9 cellular contexts compared by ENCODE assay signal in the genomic region with DNA sequence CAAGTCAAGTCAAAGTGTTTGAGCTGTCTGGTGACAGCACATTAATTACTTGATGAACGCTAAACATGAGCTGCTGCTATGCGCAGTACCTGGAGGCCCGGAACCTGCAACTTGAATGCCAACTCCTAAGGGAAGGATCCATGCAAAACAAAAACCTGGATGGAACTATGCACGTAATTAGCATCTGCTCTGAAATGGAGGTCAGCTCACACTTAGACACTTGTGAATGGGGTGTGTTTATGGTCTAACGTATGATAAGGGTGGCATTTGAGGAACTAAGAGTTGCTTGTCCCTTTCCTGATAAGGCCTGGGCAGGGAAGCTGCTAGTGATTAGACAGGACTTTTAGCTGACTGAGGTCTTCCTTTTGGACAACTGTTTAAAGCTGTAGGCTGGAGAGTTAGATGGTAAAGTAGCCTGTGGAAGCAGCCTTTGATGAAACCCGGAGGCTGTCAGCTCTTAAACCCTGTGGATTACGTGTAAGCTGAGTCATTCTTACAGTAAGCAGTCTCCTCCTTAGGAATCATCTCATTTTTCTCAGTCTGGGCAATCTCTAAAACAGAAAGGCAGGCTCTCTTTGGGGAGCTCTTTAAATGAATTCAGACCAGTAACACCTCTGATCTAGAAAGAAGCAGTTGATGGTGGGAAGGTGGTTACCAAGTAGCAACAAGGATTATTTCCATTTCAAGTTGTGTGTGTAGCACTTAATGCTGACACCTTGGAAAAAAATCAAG. TPM values are rescaled to one million over a fixed set of nuclear protein-coding genes. Genes with fewer than 3 reads are reported as not detected.
A peak's percentile ranks its signal among the peaks of the same experiment; 100 is the strongest.
DNase-seq lines count a peak whose midpoint lies in the region; ATAC-seq and TF ChIP-seq lines count a peak whose summit lies in the region.
"Had no signal": no experiment of that assay in that cellular context is flagged by ENCODE, and none has a peak within 500 bp of the region (broad histone marks: within the 10 kb centered on the region; RNA-seq: fewer than 3 reads in every experiment).

No MANE protein-coding gene starts in this region.

- no peaks in the 10 kb centered on the region for H3K27me3 Mint-ChIP-seq in activated T-helper 17 cell treated with anti-CD3 and anti-CD28 coated beads, Interleukin-2, amount 50 U/mL, for 72 hours
- H3K27me3 Mint-ChIP-seq in GM23338 (ENCODE audit: insufficient read depth, low read depth, poor library complexity), result peaks cover 9% of the 10 kb centered on the region

- H4K20me1 ChIP-seq in GM23338 (replicated peaks; ENCODE audit: insufficient read depth), result no peaks in the 10 kb centered on the region

- TF ChIP-seq CTCF in GM23338 (conservative IDR thresholded peaks at IDR 0.05; ENCODE audit: low read depth in 2 of 2), result no peak

- no peaks in the 10 kb centered on the region; the same call in 1 of the 2 replicates for H3K9me2 ChIP-seq in GM23338 (ENCODE audit: insufficient read depth)

- H3K36me3 ChIP-seq in ACC112 (ENCODE audit: insufficient read depth, low read length), result no peaks in the 10 kb centered on the region
- H3K36me3 ChIP-seq in GM23338 (ENCODE audit: insufficient read depth), result no peaks in the 10 kb centered on the region

- peaks cover 12% of the 10 kb centered on the region for H3K4me1 ChIP-seq in ACC112 (ENCODE audit: control insufficient read depth, insufficient read depth, low read length, unreplicated experiment)
- H3K4me1 ChIP-seq in GM23338 (ENCODE audit: insufficient read depth), result peaks cover 8% of the 10 kb centered on the region

- H3K79me2 ChIP-seq in ACC112 (ENCODE audit: control insufficient read depth, insufficient read depth, low read length, unreplicated experiment), result no peaks in the 10 kb centered on the region
- no peaks in the 10 kb centered on the region for H3K79me2 ChIP-seq in GM23338 (replicated peaks; ENCODE audit: insufficient read depth)

- ATAC-seq in activated T-helper 17 cell treated with anti-CD3 and anti-CD28 coated beads, Interleukin-2, amount 50 U/mL, for 72 hours (replicated peaks), result peak; percentile 89
- ATAC-seq in GM19467 (IDR thresholded peaks at IDR 0.05; ENCODE audit: unreplicated experiment) (no peak), GM23338 (no peak)

- 0 out of 2 replicates have a peak overlapping the region, but pooled peaks have one; percentile 7 for H3K27ac ChIP-seq in ACC112 (ENCODE audit: low read depth, low read length)
- no peak overlapping the region for H3K27ac ChIP-seq in GM23338 (ENCODE audit: low read depth)

- H3K4me2 ChIP-seq in GM23338, result no peak overlapping the region

- H3K4me3 Mint-ChIP-seq in activated T-helper 17 cell treated with anti-CD3 and anti-CD28 coated beads, Interleukin-2, amount 50 U/mL, for 72 hours, result peak overlapping the region; percentile 62
- H3K4me3 Mint-ChIP-seq in GM23338, result no peak overlapping the region

- H3K27ac Mint-ChIP-seq in activated T-helper 17 cell treated with anti-CD3 and anti-CD28 coated beads, Interleukin-2, amount 50 U/mL, for 72 hours, result peak overlapping the region; percentile 49
- H3K27ac Mint-ChIP-seq in GM23338, result no peak overlapping the region

- H3F3A ChIP-seq in GM23338 (replicated peaks; ENCODE audit: low read depth), result no peaks in the 10 kb centered on the region

- H2AFZ ChIP-seq in ACC112 (ENCODE audit: low read length, unreplicated experiment) (peak overlapping the region; percentile 19), GM23338 (no peak overlapping the region)

- H3K4me1 Mint-ChIP-seq in activated T-helper 17 cell treated with anti-CD3 and anti-CD28 coated beads, Interleukin-2, amount 50 U/mL, for 72 hours, result peaks cover 63% of the 10 kb centered on the region
- peaks cover 31% of the 10 kb centered on the region for H3K4me1 Mint-ChIP-seq in GM23338

- no peak for DNase-seq in Jurkat, Clone E6-1 (ENCODE audit: low read depth, low spot score)
- peak; percentile 79 for DNase-seq in islet precursor cell
- DNase-seq in GM23338 (ENCODE audit: low spot score), result no peak
- no peak for DNase-seq in NCI-H526 (lab: John Stamatoyannopoulos, UW)
- DNase-seq in HuH-7.5 (ENCODE audit: low spot score), result no peak
- DNase-seq: activated CD8-positive, alpha-beta memory T cell treated with anti-CD3 and anti-CD28 coated beads for 24 hours had no signal

- peaks cover 47% of the 10 kb centered on the region for H3K27me3 ChIP-seq in ACC112 (ENCODE audit: insufficient read depth, low read length)
- H3K27me3 ChIP-seq in GM23338 (ENCODE audit: insufficient read depth), result peaks cover 18% of the 10 kb centered on the region

- H3K4me3 ChIP-seq in ACC112 (ENCODE audit: low read depth, low read length) (no peak overlapping the region), GM23338 (no peak overlapping the region)
- H3K4me3 ChIP-seq in Jurkat, Clone E6-1 (ENCODE audit: low read length), result peak overlapping the region; percentile 39

- H3K36me3 Mint-ChIP-seq in activated T-helper 17 cell treated with anti-CD3 and anti-CD28 coated beads, Interleukin-2, amount 50 U/mL, for 72 hours (ENCODE audit: low read depth), result peaks cover 81% of the 10 kb centered on the region
- no peaks in the 10 kb centered on the region for H3K36me3 Mint-ChIP-seq in GM23338 (ENCODE audit: low read depth)

- no peaks in the 10 kb centered on the region for H3K9me3 Mint-ChIP-seq in activated T-helper 17 cell treated with anti-CD3 and anti-CD28 coated beads, Interleukin-2, amount 50 U/mL, for 72 hours
- no peaks in the 10 kb centered on the region for H3K9me3 Mint-ChIP-seq in GM23338

TF ChIP-seq in GM23338, 12 proteins besides CTCF, POLR2A, EP300 and RAD21 (continues in another document):
- TF ChIP-seq STAT1 (IDR thresholded peaks at IDR 0.05; ENCODE audit: unreplicated experiment) (no peak), EZH2phosphoT487 (IDR thresholded peaks at IDR 0.05; ENCODE audit: unreplicated experiment) (no peak), EZH2 (IDR thresholded peaks at IDR 0.05; ENCODE audit: low read depth, unreplicated experiment) (no peak), NANOG (IDR thresholded peaks at IDR 0.05; ENCODE audit: borderline replicate concordance) (no peak), ZNF331 (CRISPR knock-in tag; IDR thresholded peaks at IDR 0.05; ENCODE audit: low read depth) (no peak)
- TF ChIP-seq, protein P1, sequence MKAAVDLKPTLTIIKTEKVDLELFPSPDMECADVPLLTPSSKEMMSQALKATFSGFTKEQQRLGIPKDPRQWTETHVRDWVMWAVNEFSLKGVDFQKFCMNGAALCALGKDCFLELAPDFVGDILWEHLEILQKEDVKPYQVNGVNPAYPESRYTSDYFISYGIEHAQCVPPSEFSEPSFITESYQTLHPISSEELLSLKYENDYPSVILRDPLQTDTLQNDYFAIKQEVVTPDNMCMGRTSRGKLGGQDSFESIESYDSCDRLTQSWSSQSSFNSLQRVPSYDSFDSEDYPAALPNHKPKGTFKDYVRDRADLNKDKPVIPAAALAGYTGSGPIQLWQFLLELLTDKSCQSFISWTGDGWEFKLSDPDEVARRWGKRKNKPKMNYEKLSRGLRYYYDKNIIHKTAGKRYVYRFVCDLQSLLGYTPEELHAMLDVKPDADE (IDR thresholded peaks at IDR 0.05), result no peak
- TF ChIP-seq, protein P2, sequence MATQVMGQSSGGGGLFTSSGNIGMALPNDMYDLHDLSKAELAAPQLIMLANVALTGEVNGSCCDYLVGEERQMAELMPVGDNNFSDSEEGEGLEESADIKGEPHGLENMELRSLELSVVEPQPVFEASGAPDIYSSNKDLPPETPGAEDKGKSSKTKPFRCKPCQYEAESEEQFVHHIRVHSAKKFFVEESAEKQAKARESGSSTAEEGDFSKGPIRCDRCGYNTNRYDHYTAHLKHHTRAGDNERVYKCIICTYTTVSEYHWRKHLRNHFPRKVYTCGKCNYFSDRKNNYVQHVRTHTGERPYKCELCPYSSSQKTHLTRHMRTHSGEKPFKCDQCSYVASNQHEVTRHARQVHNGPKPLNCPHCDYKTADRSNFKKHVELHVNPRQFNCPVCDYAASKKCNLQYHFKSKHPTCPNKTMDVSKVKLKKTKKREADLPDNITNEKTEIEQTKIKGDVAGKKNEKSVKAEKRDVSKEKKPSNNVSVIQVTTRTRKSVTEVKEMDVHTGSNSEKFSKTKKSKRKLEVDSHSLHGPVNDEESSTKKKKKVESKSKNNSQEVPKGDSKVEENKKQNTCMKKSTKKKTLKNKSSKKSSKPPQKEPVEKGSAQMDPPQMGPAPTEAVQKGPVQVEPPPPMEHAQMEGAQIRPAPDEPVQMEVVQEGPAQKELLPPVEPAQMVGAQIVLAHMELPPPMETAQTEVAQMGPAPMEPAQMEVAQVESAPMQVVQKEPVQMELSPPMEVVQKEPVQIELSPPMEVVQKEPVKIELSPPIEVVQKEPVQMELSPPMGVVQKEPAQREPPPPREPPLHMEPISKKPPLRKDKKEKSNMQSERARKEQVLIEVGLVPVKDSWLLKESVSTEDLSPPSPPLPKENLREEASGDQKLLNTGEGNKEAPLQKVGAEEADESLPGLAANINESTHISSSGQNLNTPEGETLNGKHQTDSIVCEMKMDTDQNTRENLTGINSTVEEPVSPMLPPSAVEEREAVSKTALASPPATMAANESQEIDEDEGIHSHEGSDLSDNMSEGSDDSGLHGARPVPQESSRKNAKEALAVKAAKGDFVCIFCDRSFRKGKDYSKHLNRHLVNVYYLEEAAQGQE (IDR thresholded peaks at IDR 0.05; ENCODE audit: unreplicated experiment), result no peak

RNA-seq across cellular contexts. Expression of a gene that starts 6.8 kb away (rescaled TPM):
- 9.7 TPM for polyA plus RNA-seq in Jurkat, Clone E6-1 (2012; ENCODE audit: insufficient read depth, insufficient read length)
- 10 to 100 TPM; 30.2 to 37.1 TPM for total RNA-seq in activated T-helper 17 cell treated with anti-CD3 and anti-CD28 coated beads, Interleukin-2, amount 50 U/mL, for 72 hours
- 0.80 and 1.2 TPM in 2 replicates for total RNA-seq in GM23338 (2014; rRNA removed; shearing (Covaris generic))
- 0.23 and 0.24 TPM in 2 replicates for polyA plus RNA-seq in GM23338 (2016; fragmentation: Nextera tagmentation; extraction: Ambion mirVana)

Comparison
In these comparisons a context has a peak if more than half of its experiments do, and no peak if none do; other contexts are left out.
1. RNA of a gene that starts 6.8 kb away (total RNA-seq): 30.2 to 37.1 TPM in activated T-helper 17 cell treated with anti-CD3 and anti-CD28 coated beads, Interleukin-2, amount 50 U/mL, for 72 hours; 0.80 to 1.2 TPM in GM23338; every median in the first group is over 10 times any median in the second.